Comparison of ENCODE assay signal across 35 cellular contexts in genomic region chr6:20853828-20854227, GRCh38.
"Had no signal": no experiment of that assay in that cellular context is flagged by ENCODE, and none has a peak within 500 bp of the region (broad histone marks: within the 10 kb centered on the region; RNA-seq: fewer than 3 reads in every experiment).

No MANE protein-coding gene starts in this region.

- H3K4me1 ChIP-seq: SJCRH30 had no signal

- H3K9me3 ChIP-seq: MG63, SJCRH30 had no signal

- H3K27ac ChIP-seq: brain microvascular endothelial cell, SJCRH30, VCaP had no signal

- H3K36me3 ChIP-seq: brain microvascular endothelial cell, MG63, SJCRH30 had no signal

- DNase-seq: activated B cell treated with CpG ODN at 0.5 μM for 24 hours; activated CD4-positive, alpha-beta memory T cell treated with anti-CD3 and anti-CD28 coated beads, Interleukin-2, amount 10 ng/mL, durations not matched to agents 7 days and 5 days; activated CD4-positive, alpha-beta T cell treated with anti-CD3 and anti-CD28 coated beads for 4 hours; activated CD4-positive, alpha-beta T cell treated with anti-CD3 and anti-CD28 coated beads, Interleukin-2, amount 50 U/mL, for 1 hour; activated CD4-positive, CD25-positive, alpha-beta regulatory T cell treated with anti-CD3 and anti-CD28 coated beads, Interleukin-2, amount 50 U/mL, for 72 hours; activated CD8-positive, alpha-beta memory T cell treated with anti-CD3 and anti-CD28 coated beads for 24 hours; activated CD8-positive, alpha-beta memory T cell treated with anti-CD3 and anti-CD28 coated beads, Interleukin-2, amount 10 ng/mL, durations not matched to agents 7 days and 5 days; activated CD8-positive, alpha-beta memory T cell treated with anti-CD3 and anti-CD28 coated beads, Interleukin-2, amount 50 U/mL, for 48 hours; activated effector memory CD4-positive, alpha-beta T cell treated with Interleukin-2 at 50 U/mL for 16 hours; activated naive CD4-positive, alpha-beta T cell treated with anti-CD3 and anti-CD28 coated beads, Interleukin-2, amount 50 U/mL, for 16 hours; activated naive CD8-positive, alpha-beta T cell treated with anti-CD3 and anti-CD28 coated beads for 36 hours; activated T-cell treated with anti-CD3 and anti-CD28 coated beads, Interleukin-2, amount 50 U/mL, for 48 hours; amniotic stem cell; aorta; brain microvascular endothelial cell; central memory CD4-positive, alpha-beta T cell; Kasumi-1; KG1; MG63; NCI-H1048; NCI-H1105 treated with DMSO at 0.1 percent for 48 hours; NCI-H1436; NCI-H187; NCI-H2029 treated with DMSO at 0.1 percent for 48 hours; NCI-H2107; NCI-H2171; NCI-H226; NCI-H446 treated with DMSO at 0.1 percent for 48 hours; SHP77; SJCRH30; SW 1271; T-helper 1 cell; T-helper 2 cell; T-helper 9 cell had no signal

- H3K27me3 ChIP-seq: brain microvascular endothelial cell, MG63, SJCRH30 had no signal

- H3K4me3 ChIP-seq: MG63, SJCRH30 had no signal
